In the genomic region with DNA sequence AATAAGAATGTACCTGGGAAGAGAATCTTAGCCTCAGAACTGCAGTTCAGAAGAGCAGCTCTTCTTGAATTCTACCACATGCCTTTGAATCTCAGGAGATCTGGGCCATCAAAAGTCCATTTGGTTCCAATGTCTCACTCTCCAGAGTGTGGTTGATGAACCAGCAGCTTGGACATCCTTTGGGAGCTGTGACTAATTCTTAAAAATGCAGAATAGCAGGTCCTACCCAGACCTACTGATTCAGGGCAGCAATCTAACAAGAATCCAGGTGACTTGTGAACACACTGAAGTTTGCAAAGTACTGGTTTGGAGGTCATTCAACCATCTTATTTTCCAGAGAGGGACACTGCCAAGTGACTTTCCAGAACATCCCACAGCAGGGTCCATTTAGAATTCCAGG, we compare ENCODE assay signal across 27 cellular contexts.
"Had no signal": no experiment of that assay in that cellular context is flagged by ENCODE, and none has a peak within 500 bp of the region (broad histone marks: within the 10 kb centered on the region; RNA-seq: fewer than 3 reads in every experiment).

No MANE protein-coding gene starts in this region.

- H3K4me1 ChIP-seq: gastrocnemius medialis had no signal

- DNase-seq: activated CD4-positive, alpha-beta memory T cell treated with anti-CD3 and anti-CD28 coated beads, Interleukin-2, amount 10 ng/mL, durations not matched to agents 7 days and 5 days; activated CD4-positive, alpha-beta T cell treated with anti-CD3 and anti-CD28 coated beads for 1 hour; activated CD4-positive, alpha-beta T cell treated with anti-CD3 and anti-CD28 coated beads for 4 hours; activated CD4-positive, alpha-beta T cell treated with anti-CD3 and anti-CD28 coated beads, Interleukin-2, amount 10 ng/mL, durations not matched to agents 7 days and 5 days; activated CD4-positive, alpha-beta T cell treated with anti-CD3 and anti-CD28 coated beads, Interleukin-2, amount 50 U/mL, for 4 hours; activated CD4-positive, CD25-positive, alpha-beta regulatory T cell; activated CD8-positive, alpha-beta memory T cell treated with anti-CD3 and anti-CD28 coated beads, Interleukin-2, amount 50 U/mL, for 48 hours; activated effector memory CD4-positive, alpha-beta T cell treated with Interleukin-2 at 50 U/mL for 16 hours; activated gamma-delta T cell treated with Interleukin-2 at 50 U/mL for 16 hours; activated naive CD4-positive, alpha-beta T cell treated with anti-CD3 and anti-CD28 coated beads, Interleukin-2, amount 50 U/mL, for 16 hours; activated naive CD4-positive, alpha-beta T cell treated with Interleukin-2 at 50 U/mL for 16 hours; activated T-cell treated with anti-CD3 and anti-CD28 coated beads for 4 hours; activated T-cell treated with anti-CD3 and anti-CD28 coated beads, Interleukin-2, amount 50 U/mL, for 4 hours; amniotic stem cell; anterior cingulate cortex; brain microvascular endothelial cell; central memory CD4-positive, alpha-beta T cell; cerebellar nuclear complex; effector CD4-positive, alpha-beta T cell; effector memory CD8-positive, alpha-beta T cell; foreskin fibroblast; gastrocnemius medialis; glutamatergic neuron; heart left ventricle; T-helper 2 cell had no signal

- H3K27ac ChIP-seq: brain microvascular endothelial cell, cardiac muscle cell, coronary artery, gastrocnemius medialis, heart left ventricle had no signal

- H3K4me3 ChIP-seq: cardiac muscle cell, coronary artery, gastrocnemius medialis, heart left ventricle had no signal

- H3K27me3 ChIP-seq: brain microvascular endothelial cell, cardiac muscle cell, gastrocnemius medialis, heart left ventricle had no signal

- H3K36me3 ChIP-seq: brain microvascular endothelial cell, cardiac muscle cell, gastrocnemius medialis, heart left ventricle had no signal

- H3K9me3 ChIP-seq: gastrocnemius medialis had no signal
